1 cellular context compared by ENCODE assay signal in the genomic region with DNA sequence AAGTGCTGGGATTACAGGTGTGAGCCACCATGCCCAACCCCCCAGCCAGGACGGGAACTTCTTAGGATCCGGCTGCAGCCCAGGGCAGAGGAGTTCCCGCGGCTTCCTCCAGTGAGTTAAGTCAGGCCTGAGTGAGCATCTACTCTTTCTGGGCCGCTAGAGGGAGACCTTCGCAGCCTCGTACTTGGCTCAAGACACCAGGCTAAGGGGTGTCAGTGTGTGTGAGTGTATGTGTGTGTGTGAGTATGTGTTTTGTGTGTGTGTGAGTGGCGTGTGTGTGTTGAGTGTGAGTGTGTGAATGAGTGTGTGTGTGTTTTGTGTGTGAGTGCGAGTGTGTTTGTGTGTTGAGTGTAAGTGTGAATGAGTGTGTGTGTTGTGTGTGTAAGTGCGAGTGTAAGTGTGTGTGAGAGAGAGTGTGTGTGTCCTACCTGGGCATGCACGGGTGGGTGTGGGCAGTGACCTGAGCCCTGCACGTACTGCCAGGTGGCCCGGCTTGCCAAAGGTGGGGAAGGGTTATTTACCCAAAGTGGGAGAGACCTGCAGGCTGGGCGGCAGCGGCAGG.
TF ChIP-seq lines count a peak whose summit lies in the region.

No MANE protein-coding gene starts in this region.

TF ChIP-seq in K562, 482 proteins besides CTCF, POLR2A, EP300 and RAD21 (continued from another document):
- TF ChIP-seq, protein P1, sequence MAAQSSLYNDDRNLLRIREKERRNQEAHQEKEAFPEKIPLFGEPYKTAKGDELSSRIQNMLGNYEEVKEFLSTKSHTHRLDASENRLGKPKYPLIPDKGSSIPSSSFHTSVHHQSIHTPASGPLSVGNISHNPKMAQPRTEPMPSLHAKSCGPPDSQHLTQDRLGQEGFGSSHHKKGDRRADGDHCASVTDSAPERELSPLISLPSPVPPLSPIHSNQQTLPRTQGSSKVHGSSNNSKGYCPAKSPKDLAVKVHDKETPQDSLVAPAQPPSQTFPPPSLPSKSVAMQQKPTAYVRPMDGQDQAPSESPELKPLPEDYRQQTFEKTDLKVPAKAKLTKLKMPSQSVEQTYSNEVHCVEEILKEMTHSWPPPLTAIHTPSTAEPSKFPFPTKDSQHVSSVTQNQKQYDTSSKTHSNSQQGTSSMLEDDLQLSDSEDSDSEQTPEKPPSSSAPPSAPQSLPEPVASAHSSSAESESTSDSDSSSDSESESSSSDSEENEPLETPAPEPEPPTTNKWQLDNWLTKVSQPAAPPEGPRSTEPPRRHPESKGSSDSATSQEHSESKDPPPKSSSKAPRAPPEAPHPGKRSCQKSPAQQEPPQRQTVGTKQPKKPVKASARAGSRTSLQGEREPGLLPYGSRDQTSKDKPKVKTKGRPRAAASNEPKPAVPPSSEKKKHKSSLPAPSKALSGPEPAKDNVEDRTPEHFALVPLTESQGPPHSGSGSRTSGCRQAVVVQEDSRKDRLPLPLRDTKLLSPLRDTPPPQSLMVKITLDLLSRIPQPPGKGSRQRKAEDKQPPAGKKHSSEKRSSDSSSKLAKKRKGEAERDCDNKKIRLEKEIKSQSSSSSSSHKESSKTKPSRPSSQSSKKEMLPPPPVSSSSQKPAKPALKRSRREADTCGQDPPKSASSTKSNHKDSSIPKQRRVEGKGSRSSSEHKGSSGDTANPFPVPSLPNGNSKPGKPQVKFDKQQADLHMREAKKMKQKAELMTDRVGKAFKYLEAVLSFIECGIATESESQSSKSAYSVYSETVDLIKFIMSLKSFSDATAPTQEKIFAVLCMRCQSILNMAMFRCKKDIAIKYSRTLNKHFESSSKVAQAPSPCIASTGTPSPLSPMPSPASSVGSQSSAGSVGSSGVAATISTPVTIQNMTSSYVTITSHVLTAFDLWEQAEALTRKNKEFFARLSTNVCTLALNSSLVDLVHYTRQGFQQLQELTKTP (IDR thresholded peaks at IDR 0.05; ENCODE audit: low read depth in 1 of 2, partially characterized antibody in 2 of 2): peak; percentile 67 to 89
- TF ChIP-seq, protein P2, sequence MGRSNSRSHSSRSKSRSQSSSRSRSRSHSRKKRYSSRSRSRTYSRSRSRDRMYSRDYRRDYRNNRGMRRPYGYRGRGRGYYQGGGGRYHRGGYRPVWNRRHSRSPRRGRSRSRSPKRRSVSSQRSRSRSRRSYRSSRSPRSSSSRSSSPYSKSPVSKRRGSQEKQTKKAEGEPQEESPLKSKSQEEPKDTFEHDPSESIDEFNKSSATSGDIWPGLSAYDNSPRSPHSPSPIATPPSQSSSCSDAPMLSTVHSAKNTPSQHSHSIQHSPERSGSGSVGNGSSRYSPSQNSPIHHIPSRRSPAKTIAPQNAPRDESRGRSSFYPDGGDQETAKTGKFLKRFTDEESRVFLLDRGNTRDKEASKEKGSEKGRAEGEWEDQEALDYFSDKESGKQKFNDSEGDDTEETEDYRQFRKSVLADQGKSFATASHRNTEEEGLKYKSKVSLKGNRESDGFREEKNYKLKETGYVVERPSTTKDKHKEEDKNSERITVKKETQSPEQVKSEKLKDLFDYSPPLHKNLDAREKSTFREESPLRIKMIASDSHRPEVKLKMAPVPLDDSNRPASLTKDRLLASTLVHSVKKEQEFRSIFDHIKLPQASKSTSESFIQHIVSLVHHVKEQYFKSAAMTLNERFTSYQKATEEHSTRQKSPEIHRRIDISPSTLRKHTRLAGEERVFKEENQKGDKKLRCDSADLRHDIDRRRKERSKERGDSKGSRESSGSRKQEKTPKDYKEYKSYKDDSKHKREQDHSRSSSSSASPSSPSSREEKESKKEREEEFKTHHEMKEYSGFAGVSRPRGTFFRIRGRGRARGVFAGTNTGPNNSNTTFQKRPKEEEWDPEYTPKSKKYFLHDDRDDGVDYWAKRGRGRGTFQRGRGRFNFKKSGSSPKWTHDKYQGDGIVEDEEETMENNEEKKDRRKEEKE (IDR thresholded peaks at IDR 0.05; ENCODE audit: borderline replicate concordance in 1 of 2, control insufficient read depth in 1 of 2, low read depth in 2 of 2, low read length in 1 of 2): peak in 1 of 2 experiments; percentile 79; a peak in 1 of 4 replicates
- TF ChIP-seq PPARD (CRISPR knock-in tag; IDR thresholded peaks at IDR 0.05) (no peak), DACH1 (IDR thresholded peaks at IDR 0.05; ENCODE audit: partially characterized antibody) (no peak), ZNF212 (CRISPR knock-in tag; IDR thresholded peaks at IDR 0.05) (no peak; the same call in 1 of the 2 replicates), CREM (IDR thresholded peaks at IDR 0.05; ENCODE audit: low read depth) (peak; percentile 70; the same call in 1 of the 2 replicates), CXXC5 (CRISPR knock-in tag; IDR thresholded peaks at IDR 0.05) (peak; percentile 44; the same call in 1 of the 2 replicates), MTA3 (IDR thresholded peaks at IDR 0.05; ENCODE audit: borderline replicate concordance) (peak; percentile 78; the same call in 1 of the 2 replicates), ZC3H8 (IDR thresholded peaks at IDR 0.05) (peak; percentile 94), MTA2 (IDR thresholded peaks at IDR 0.05; ENCODE audit: low read depth) (peak; percentile 37; the same call in 1 of the 2 replicates), CBX5 (IDR thresholded peaks at IDR 0.05; ENCODE audit: borderline replicate concordance, low read depth) (no peak), EHMT2 (IDR thresholded peaks at IDR 0.05) (peak; percentile 89), NR2C1 (IDR thresholded peaks at IDR 0.05) (peak; percentile 37; the same call in 1 of the 2 replicates), NR2C1 (tag; IDR thresholded peaks at IDR 0.05) (no peak), JUND (IDR thresholded peaks at IDR 0.05; ENCODE audit: borderline replicate concordance, low read depth, low read length) (peak; percentile 50), JUND (tag; IDR thresholded peaks at IDR 0.05; ENCODE audit: borderline replicate concordance, low read depth, low read length) (peak; percentile 64; the same call in 2 of the 3 replicates), RBM34 (IDR thresholded peaks at IDR 0.05; ENCODE audit: borderline replicate concordance, insufficient read depth, low read length) (no peak), MAFK (IDR thresholded peaks at IDR 0.05; ENCODE audit: low read length) (no peak), ZFPM2 (CRISPR knock-in tag; IDR thresholded peaks at IDR 0.05) (no peak), CBFB (CRISPR knock-in tag; IDR thresholded peaks at IDR 0.05) (peak; percentile 25; the same call in 1 of the 2 replicates), GATAD2A (IDR thresholded peaks at IDR 0.05) (peak; percentile 98), PHB2 (IDR thresholded peaks at IDR 0.05; ENCODE audit: low read depth) (peak; percentile 83), THRAP3 (IDR thresholded peaks at IDR 0.05; ENCODE audit: borderline replicate concordance) (peak; percentile 91), ZNF316 (IDR thresholded peaks at IDR 0.05) (peak; percentile 50; the same call in 1 of the 2 replicates), ARID2 (IDR thresholded peaks at IDR 0.05) (peak; percentile 96), C11orf30 (IDR thresholded peaks at IDR 0.05; ENCODE audit: low read depth) (no peak), ETV6 (IDR thresholded peaks at IDR 0.05; ENCODE audit: borderline replicate concordance in 1 of 2, low read depth in 2 of 2, low read length in 1 of 2) (no peak), ETV6 (CRISPR knock-in tag; IDR thresholded peaks at IDR 0.05; ENCODE audit: borderline replicate concordance) (no peak), MAZ (CRISPR knock-in tag; conservative IDR thresholded peaks at IDR 0.05 in 1 of 2, IDR thresholded peaks at IDR 0.05 in 1 of 2) (peak; percentile 51 to 55; a peak in 2 of 4 replicates)
- TF ChIP-seq, protein P3, sequence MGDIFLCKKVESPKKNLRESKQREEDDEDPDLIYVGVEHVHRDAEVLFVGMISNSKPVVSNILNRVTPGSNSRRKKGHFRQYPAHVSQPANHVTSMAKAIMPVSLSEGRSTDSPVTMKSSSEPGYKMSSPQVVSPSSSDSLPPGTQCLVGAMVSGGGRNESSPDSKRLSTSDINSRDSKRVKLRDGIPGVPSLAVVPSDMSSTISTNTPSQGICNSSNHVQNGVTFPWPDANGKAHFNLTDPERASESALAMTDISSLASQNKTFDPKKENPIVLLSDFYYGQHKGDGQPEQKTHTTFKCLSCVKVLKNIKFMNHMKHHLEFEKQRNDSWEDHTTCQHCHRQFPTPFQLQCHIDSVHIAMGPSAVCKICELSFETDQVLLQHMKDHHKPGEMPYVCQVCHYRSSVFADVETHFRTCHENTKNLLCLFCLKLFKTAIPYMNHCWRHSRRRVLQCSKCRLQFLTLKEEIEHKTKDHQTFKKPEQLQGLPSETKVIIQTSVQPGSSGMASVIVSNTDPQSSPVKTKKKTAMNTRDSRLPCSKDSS (IDR thresholded peaks at IDR 0.05; ENCODE audit: low read depth, partially characterized antibody): peak; percentile 42
- TF ChIP-seq, protein P4, sequence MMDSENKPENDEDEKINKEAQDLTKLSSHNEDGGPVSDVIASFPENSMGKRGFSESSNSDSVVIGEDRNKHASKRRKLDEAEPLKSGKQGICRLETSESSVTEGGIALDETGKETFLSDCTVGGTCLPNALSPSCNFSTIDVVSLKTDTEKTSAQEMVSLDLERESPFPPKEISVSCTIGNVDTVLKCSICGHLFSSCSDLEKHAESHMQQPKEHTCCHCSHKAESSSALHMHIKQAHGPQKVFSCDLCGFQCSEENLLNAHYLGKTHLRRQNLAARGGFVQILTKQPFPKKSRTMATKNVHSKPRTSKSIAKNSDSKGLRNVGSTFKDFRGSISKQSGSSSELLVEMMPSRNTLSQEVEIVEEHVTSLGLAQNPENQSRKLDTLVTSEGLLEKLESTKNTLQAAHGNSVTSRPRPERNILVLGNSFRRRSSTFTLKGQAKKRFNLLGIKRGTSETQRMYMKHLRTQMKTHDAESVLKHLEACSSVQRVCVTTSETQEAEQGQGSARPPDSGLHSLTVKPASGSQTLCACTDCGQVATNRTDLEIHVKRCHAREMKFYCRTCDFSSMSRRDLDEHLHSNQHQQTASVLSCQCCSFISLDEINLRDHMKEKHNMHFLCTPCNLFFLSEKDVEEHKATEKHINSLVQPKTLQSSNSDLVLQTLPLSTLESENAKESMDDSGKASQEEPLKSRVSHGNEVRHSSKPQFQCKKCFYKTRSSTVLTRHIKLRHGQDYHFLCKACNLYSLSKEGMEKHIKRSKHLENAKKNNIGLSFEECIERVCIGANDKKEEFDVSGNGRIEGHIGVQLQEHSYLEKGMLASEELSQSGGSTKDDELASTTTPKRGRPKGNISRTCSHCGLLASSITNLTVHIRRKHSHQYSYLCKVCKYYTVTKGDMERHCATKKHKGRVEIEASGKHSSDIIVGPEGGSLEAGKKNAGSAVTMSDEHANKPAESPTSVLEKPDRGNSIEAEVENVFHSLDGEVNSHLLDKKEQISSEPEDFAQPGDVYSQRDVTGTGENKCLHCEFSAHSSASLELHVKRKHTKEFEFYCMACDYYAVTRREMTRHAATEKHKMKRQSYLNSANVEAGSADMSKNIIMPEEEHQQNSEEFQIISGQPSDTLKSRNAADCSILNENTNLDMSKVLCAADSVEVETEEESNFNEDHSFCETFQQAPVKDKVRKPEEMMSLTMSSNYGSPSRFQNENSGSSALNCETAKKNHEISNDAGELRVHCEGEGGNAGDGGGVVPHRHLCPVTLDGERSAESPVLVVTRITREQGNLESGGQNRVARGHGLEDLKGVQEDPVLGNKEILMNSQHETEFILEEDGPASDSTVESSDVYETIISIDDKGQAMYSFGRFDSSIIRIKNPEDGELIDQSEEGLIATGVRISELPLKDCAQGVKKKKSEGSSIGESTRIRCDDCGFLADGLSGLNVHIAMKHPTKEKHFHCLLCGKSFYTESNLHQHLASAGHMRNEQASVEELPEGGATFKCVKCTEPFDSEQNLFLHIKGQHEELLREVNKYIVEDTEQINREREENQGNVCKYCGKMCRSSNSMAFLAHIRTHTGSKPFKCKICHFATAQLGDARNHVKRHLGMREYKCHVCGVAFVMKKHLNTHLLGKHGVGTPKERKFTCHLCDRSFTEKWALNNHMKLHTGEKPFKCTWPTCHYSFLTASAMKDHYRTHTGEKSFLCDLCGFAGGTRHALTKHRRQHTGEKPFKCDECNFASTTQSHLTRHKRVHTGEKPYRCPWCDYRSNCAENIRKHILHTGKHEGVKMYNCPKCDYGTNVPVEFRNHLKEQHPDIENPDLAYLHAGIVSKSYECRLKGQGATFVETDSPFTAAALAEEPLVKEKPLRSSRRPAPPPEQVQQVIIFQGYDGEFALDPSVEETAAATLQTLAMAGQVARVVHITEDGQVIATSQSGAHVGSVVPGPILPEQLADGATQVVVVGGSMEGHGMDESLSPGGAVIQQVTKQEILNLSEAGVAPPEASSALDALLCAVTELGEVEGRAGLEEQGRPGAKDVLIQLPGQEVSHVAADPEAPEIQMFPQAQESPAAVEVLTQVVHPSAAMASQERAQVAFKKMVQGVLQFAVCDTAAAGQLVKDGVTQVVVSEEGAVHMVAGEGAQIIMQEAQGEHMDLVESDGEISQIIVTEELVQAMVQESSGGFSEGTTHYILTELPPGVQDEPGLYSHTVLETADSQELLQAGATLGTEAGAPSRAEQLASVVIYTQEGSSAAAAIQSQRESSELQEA (IDR thresholded peaks at IDR 0.05; ENCODE audit: low read depth): peak; percentile 68; the same call in 1 of the 2 replicates
- TF ChIP-seq, protein P5, sequence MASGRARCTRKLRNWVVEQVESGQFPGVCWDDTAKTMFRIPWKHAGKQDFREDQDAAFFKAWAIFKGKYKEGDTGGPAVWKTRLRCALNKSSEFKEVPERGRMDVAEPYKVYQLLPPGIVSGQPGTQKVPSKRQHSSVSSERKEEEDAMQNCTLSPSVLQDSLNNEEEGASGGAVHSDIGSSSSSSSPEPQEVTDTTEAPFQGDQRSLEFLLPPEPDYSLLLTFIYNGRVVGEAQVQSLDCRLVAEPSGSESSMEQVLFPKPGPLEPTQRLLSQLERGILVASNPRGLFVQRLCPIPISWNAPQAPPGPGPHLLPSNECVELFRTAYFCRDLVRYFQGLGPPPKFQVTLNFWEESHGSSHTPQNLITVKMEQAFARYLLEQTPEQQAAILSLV (tag; IDR thresholded peaks at IDR 0.05): peak; percentile 45; the same call in 1 of the 2 replicates
